ENCODE assay signal across 26 cellular contexts in the genomic region with DNA sequence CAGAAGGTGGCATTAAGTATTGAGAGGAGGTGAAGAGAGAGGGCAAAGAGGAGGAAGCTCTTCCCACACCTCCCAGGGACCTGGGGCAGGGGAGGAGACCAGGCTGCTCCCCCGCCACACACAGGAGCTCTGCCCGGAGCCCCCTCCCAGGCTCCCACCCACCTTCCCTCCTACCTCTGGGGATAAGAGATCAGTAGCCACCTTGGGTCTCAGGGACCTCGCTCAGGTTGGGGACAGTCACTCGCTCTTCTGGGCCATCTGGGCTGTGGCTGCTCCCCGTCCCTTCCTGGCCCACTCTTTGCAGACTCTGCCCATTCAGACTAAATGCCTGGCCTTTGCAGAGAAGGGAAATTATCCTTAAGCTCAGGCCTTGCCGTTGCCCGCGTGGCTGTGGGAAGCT.
"Had no signal": no experiment of that assay in that cellular context is flagged by ENCODE, and none has a peak within 500 bp of the region (broad histone marks: within the 10 kb centered on the region; RNA-seq: fewer than 3 reads in every experiment).

No MANE protein-coding gene starts in this region.

- H3K9me3 ChIP-seq: left lung, lower lobe of right lung, ovary, right atrium auricular region, suprapubic skin, thoracic aorta, tibial artery, upper lobe of right lung had no signal

- H3K27me3 ChIP-seq: ovary, right atrium auricular region, upper lobe of right lung had no signal

- H3K4me1 ChIP-seq: right atrium auricular region, suprapubic skin, tibial artery, upper lobe of right lung had no signal

- ATAC-seq: left colon; left lung; lower lobe of right lung; natural killer cell; sciatic nerve; stimulated activated effector memory CD8-positive, alpha-beta T cell treated with anti-CD3 and anti-CD28 coated beads, Interleukin-12 subunit alpha, Interleukin-12 subunit beta, amount 100 ng/mL, for 72 hours had no signal

- H3K4me3 ChIP-seq: left lung, lower lobe of right lung, ovary, right atrium auricular region, skin epidermis, suprapubic skin, thoracic aorta, tibial artery, upper lobe of right lung had no signal

- H3K36me3 ChIP-seq: left lung, lower lobe of right lung, ovary, right atrium auricular region, suprapubic skin, thoracic aorta had no signal

- DNase-seq: immature natural killer cell; kidney; left colon; left lung; lower lobe of right lung; mammary epithelial cell; mesendoderm; naive B cell; natural killer cell; nephron progenitor cell; ovary; stimulated activated CD4-positive, alpha-beta T cell treated with anti-CD3 and anti-CD28 coated beads, Interleukin-12 subunit alpha, Interleukin-12 subunit beta, amount 100 ng/mL, for 4 hours; stimulated activated CD4-positive, alpha-beta T cell treated with anti-CD3 and anti-CD28 coated beads, Interleukin-15, amount 100 ng/mL, for 24 hours; stimulated activated CD4-positive, alpha-beta T cell treated with anti-CD3 and anti-CD28 coated beads, Interleukin-4, amount 100 ng/mL, for 24 hours; stimulated activated naive CD4-positive, alpha-beta T cell; tibial artery; trophoblast cell; upper lobe of right lung had no signal

- FAIRE-seq: islet of Langerhans, kidney, urothelium cell line had no signal

- H3K27ac ChIP-seq: left lung, lower lobe of right lung, ovary, right atrium auricular region, skin epidermis, suprapubic skin, thoracic aorta, tibial artery, upper lobe of right lung had no signal
